In genomic region chr5:10935536-10935935, GRCh38 we compare ENCODE assay signal across 25 cellular contexts.
"Had no signal": no experiment of that assay in that cellular context is flagged by ENCODE, and none has a peak within 500 bp of the region (broad histone marks: within the 10 kb centered on the region; RNA-seq: fewer than 3 reads in every experiment).

No MANE protein-coding gene starts in this region.

- H3K9me3 ChIP-seq: heart right ventricle, pancreas, prostate gland, testis, transverse colon had no signal

- H3K4me1 Mint-ChIP-seq: activated CD4-positive, alpha-beta T cell treated with anti-CD3 and anti-CD28 coated beads, Interleukin-2, amount 10 ng/mL, durations not matched to agents 24 days and 14 days; activated T-helper 17 cell treated with anti-CD3 and anti-CD28 coated beads, Interleukin-2, amount 50 U/mL, for 72 hours; naive thymus-derived CD4-positive, alpha-beta T cell had no signal

- H3K27ac ChIP-seq: heart right ventricle, pancreas, prostate gland, skin epidermis, testis, transverse colon had no signal

- DNase-seq: activated CD4-positive, alpha-beta T cell treated with anti-CD3 and anti-CD28 coated beads, Interleukin-2, amount 10 ng/mL, durations not matched to agents 24 days and 14 days; activated CD8-positive, alpha-beta T cell treated with anti-CD3 and anti-CD28 coated beads for 36 hours; activated gamma-delta T cell treated with Interleukin-2 at 50 U/mL for 16 hours; activated naive CD4-positive, alpha-beta T cell treated with anti-CD3 and anti-CD28 coated beads, Interleukin-2, amount 50 U/mL, for 16 hours; activated T-cell treated with anti-CD3 and anti-CD28 coated beads, Interleukin-2, amount 50 U/mL, for 4 hours; caudate nucleus; cortex of kidney; effector memory CD8-positive, alpha-beta T cell; foreskin fibroblast; heart right ventricle; midbrain; naive thymus-derived CD4-positive, alpha-beta T cell; nucleus accumbens; pancreas; retina; stimulated activated CD4-positive, alpha-beta T cell treated with anti-CD3 and anti-CD28 coated beads, Interleukin-12 subunit alpha, Interleukin-12 subunit beta, amount 100 ng/mL, for 4 hours; stimulated activated CD4-positive, alpha-beta T cell treated with anti-CD3 and anti-CD28 coated beads, Interleukin-4, amount 100 ng/mL, for 1 hour; stimulated activated naive CD8-positive, alpha-beta T cell treated with anti-CD3 and anti-CD28 coated beads, Interleukin-15, Interleukin-2, amounts not matched to agents 100 U/mL and 50 U/mL, for 24 hours; testis; transverse colon had no signal

- H3K27me3 ChIP-seq: pancreas, testis, transverse colon had no signal

- H3K9me3 Mint-ChIP-seq: activated CD8-positive, alpha-beta T cell treated with anti-CD3 and anti-CD28 coated beads for 36 hours; activated T-cell treated with anti-CD3 and anti-CD28 coated beads, Interleukin-2, amount 50 U/mL, for 4 hours; activated T-helper 17 cell treated with anti-CD3 and anti-CD28 coated beads, Interleukin-2, amount 50 U/mL, for 72 hours had no signal

- ATAC-seq: activated CD8-positive, alpha-beta T cell treated with anti-CD3 and anti-CD28 coated beads for 36 hours; activated T-cell treated with anti-CD3 and anti-CD28 coated beads, Interleukin-2, amount 50 U/mL, for 4 hours; activated T-helper 17 cell treated with anti-CD3 and anti-CD28 coated beads, Interleukin-2, amount 50 U/mL, for 72 hours; effector memory CD8-positive, alpha-beta T cell; heart right ventricle; naive thymus-derived CD4-positive, alpha-beta T cell; sciatic nerve; stimulated activated naive CD8-positive, alpha-beta T cell treated with anti-CD3 and anti-CD28 coated beads, Interleukin-15, Interleukin-2, amounts not matched to agents 100 U/mL and 50 U/mL, for 24 hours had no signal

- H3K36me3 Mint-ChIP-seq: naive thymus-derived CD4-positive, alpha-beta T cell had no signal

- H3K27ac Mint-ChIP-seq: activated CD4-positive, alpha-beta T cell treated with anti-CD3 and anti-CD28 coated beads, Interleukin-2, amount 10 ng/mL, durations not matched to agents 24 days and 14 days; activated CD8-positive, alpha-beta T cell treated with anti-CD3 and anti-CD28 coated beads for 36 hours; activated T-helper 17 cell treated with anti-CD3 and anti-CD28 coated beads, Interleukin-2, amount 50 U/mL, for 72 hours; effector memory CD8-positive, alpha-beta T cell; naive thymus-derived CD4-positive, alpha-beta T cell had no signal

- H3K4me3 ChIP-seq: heart right ventricle, pancreas, prostate gland, skin epidermis, testis, transverse colon had no signal

- H3K27me3 Mint-ChIP-seq: activated CD4-positive, alpha-beta T cell treated with anti-CD3 and anti-CD28 coated beads, Interleukin-2, amount 10 ng/mL, durations not matched to agents 24 days and 14 days; activated CD8-positive, alpha-beta T cell treated with anti-CD3 and anti-CD28 coated beads for 36 hours; effector memory CD8-positive, alpha-beta T cell had no signal

- H3K36me3 ChIP-seq: heart right ventricle, pancreas, prostate gland, transverse colon had no signal

- H3K4me3 Mint-ChIP-seq: activated CD4-positive, alpha-beta T cell treated with anti-CD3 and anti-CD28 coated beads, Interleukin-2, amount 10 ng/mL, durations not matched to agents 24 days and 14 days; activated CD8-positive, alpha-beta T cell treated with anti-CD3 and anti-CD28 coated beads for 36 hours; activated T-cell treated with anti-CD3 and anti-CD28 coated beads, Interleukin-2, amount 50 U/mL, for 4 hours; activated T-helper 17 cell treated with anti-CD3 and anti-CD28 coated beads, Interleukin-2, amount 50 U/mL, for 72 hours; effector memory CD8-positive, alpha-beta T cell; naive thymus-derived CD4-positive, alpha-beta T cell; neural crest cell had no signal
